Comparison of ENCODE assay signal across 17 cellular contexts in the genomic region with DNA sequence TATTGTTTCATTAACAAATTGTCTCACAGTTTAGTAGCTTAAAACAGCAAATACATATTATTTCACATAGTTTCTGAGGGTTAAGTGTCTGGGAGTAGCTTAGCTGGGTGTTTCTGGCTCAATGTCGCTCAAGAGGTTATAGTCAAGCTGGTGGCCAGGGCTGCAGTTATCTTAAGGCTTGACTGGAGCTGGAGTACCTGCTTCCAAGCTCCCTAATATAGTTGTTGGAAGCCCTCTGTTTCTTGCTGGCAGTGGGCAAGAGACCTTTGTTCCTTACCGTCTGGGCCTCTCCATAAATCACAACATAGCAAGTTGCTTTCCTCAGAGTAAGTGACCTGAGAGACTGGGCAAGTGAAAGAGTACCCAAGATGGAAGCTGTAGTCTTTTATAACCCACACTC.
A peak's percentile ranks its signal among the peaks of the same experiment; 100 is the strongest.
DNase-seq lines count a peak whose midpoint lies in the region; ATAC-seq and TF ChIP-seq lines count a peak whose summit lies in the region.
"Had no signal": no experiment of that assay in that cellular context is flagged by ENCODE, and none has a peak within 500 bp of the region (broad histone marks: within the 10 kb centered on the region; RNA-seq: fewer than 3 reads in every experiment).

No MANE protein-coding gene starts in this region.

- H3K9me3 ChIP-seq in IMR-90 (ENCODE audit: control insufficient read depth, insufficient read depth, low read length) (no peaks in the 10 kb centered on the region), ovary (no peaks in the 10 kb centered on the region), uterus (no peaks in the 10 kb centered on the region), MM.1S (replicated peaks; ENCODE audit: insufficient read depth, low read length) (no peaks in the 10 kb centered on the region)

- H4K8ac ChIP-seq in IMR-90 (ENCODE audit: low read depth in 2 of 2, low read length in 2 of 2) = no peak overlapping the region

- H3K4me2 ChIP-seq in IMR-90 (ENCODE audit: low read depth, low read length) = no peak overlapping the region
- H3K4me2 ChIP-seq in MM.1S (ENCODE audit: low read depth, low read length) = no peak overlapping the region
- H3K4me2 ChIP-seq: GM23338 had no signal

- TF ChIP-seq CTCF in IMR-90 (conservative IDR thresholded peaks at IDR 0.05; ENCODE audit: low read depth, low read length) (no peak), ovary (IDR thresholded peaks at IDR 0.05) (no peak), uterus (IDR thresholded peaks at IDR 0.05) (no peak), MM.1S (IDR thresholded peaks at IDR 0.05; ENCODE audit: low read length) (no peak)

- no peak for DNase-seq in IMR-90
- DNase-seq in left kidney (ENCODE audit: low read depth, low spot score) = peak; percentile 57
- DNase-seq in ovary = no peak
- no peak for DNase-seq in uterus
- no peak for DNase-seq in AG20443 (ENCODE audit: low spot score)
- no peak for DNase-seq in MM.1S
- no peak for DNase-seq in activated CD4-positive, alpha-beta T cell treated with anti-CD3 and anti-CD28 coated beads, Interleukin-2, amount 50 U/mL, for 1 hour
- DNase-seq: ACHN; AML-193; Calu3; CD4-positive, alpha-beta T cell; HFFc6 had no signal

- no peak overlapping the region for H3K18ac ChIP-seq in IMR-90 (ENCODE audit: low read depth, low read length)

- intact Hi-C loops in IMR-90 (cut with micrococcal nuclease) (no loop called here), ovary (cut with DNase I) (no loop called here), uterus (cut with DNase I; ENCODE audit: low total_unique reads) (no loop called here)

- ATAC-seq in IMR-90 (ENCODE audit: low read depth) = no peak
- ATAC-seq: GM23338, HCT116, K562 had no signal

- H2AK5ac ChIP-seq in IMR-90 (ENCODE audit: low read depth, low read length) = no peak overlapping the region

- in situ Hi-C loops in IMR-90 (cut with MboI; ENCODE audit: low sequenced_read_pairs) = loop anchor here (25.0 kb wide), 1 partner anchor 1226 kb away; no protein-coding TSS in a partner anchor

- H3K9ac ChIP-seq in IMR-90 (ENCODE audit: low read depth, low read length) (no peak overlapping the region), MM.1S (ENCODE audit: low read length) (no peak overlapping the region)

- no peak overlapping the region for H3K14ac ChIP-seq in IMR-90 (replicated peaks; ENCODE audit: low read depth, low read length)

- H3K4me3 ChIP-seq in IMR-90 (ENCODE audit: insufficient read depth, low read depth, low read length) (no peak overlapping the region), ovary (peak overlapping the region; percentile 8), uterus (peak overlapping the region in 1 of 2 donors; percentile 7), MM.1S (ENCODE audit: low read length) (no peak overlapping the region)
- H3K4me3 ChIP-seq: GM23338, K562 had no signal

- TF ChIP-seq RAD21 in IMR-90 (IDR thresholded peaks at IDR 0.05; ENCODE audit: low read length) = no peak

- POLR2A ChIA-PET in IMR-90 (lab: Charles Lee; ENCODE audit: unreplicated experiment) = no interaction called here

- H3K27ac ChIP-seq in IMR-90 (ENCODE audit: insufficient read depth, low read length) (no peak overlapping the region), ovary (peak overlapping the region in 1 of 2 donors; percentile 72), uterus (peak overlapping the region; percentile 76 to 86), MM.1S (ENCODE audit: low read length) (no peak overlapping the region)
- H3K27ac ChIP-seq: C4-2B, HL-60 had no signal

- H3K27me3 ChIP-seq in IMR-90 (ENCODE audit: control insufficient read depth, insufficient read depth, low read length) = no peaks in the 10 kb centered on the region
- H3K27me3 ChIP-seq in ovary = no peaks in the 10 kb centered on the region
- H3K27me3 ChIP-seq in uterus = no peaks in the 10 kb centered on the region
- no peaks in the 10 kb centered on the region for H3K27me3 ChIP-seq in MM.1S (replicated peaks; ENCODE audit: insufficient read depth, low read length)

- H3K79me2 ChIP-seq in MM.1S (ENCODE audit: low read length) = no peaks in the 10 kb centered on the region

- H3K23ac ChIP-seq in IMR-90 (ENCODE audit: low read depth, low read length) = 0 out of 2 replicates have a peak overlapping the region, but pooled peaks have one; percentile 35

- H4K5ac ChIP-seq in IMR-90 (ENCODE audit: low read depth, low read length) = no peak overlapping the region

- H3F3A ChIP-seq in MM.1S (ENCODE audit: insufficient read depth, low read length) = peaks cover 3% of the 10 kb centered on the region; the same call in 1 of the 2 replicates

- no peak for TF ChIP-seq EP300 in ovary (IDR thresholded peaks at IDR 0.05)

- H4K91ac ChIP-seq in IMR-90 (ENCODE audit: insufficient read depth, low read depth, low read length) = no peak overlapping the region

- 0 out of 2 replicates have a peak overlapping the region, but pooled peaks have one; percentile 19 for H2BK20ac ChIP-seq in IMR-90 (ENCODE audit: low read depth, low read length)

- H3K56ac ChIP-seq in IMR-90 (ENCODE audit: extremely low read depth, insufficient read depth, low read length) = no peak overlapping the region

- H3K4me1 ChIP-seq in IMR-90 (ENCODE audit: control insufficient read depth, insufficient read depth, low read length) (no peaks in the 10 kb centered on the region), ovary (ENCODE audit: insufficient read depth) (peaks cover 3% of the 10 kb centered on the region), uterus (peaks cover 0 to 8% of the 10 kb centered on the region in 2 donors), MM.1S (ENCODE audit: low read length) (0 out of 2 replicates have a peak, but pooled peaks cover 5% of the 10 kb centered on the region)

- H2AK9ac ChIP-seq in IMR-90 (replicated peaks; ENCODE audit: low read depth, low read length, poor library complexity) = no peak overlapping the region

- TF ChIP-seq POLR2A in IMR-90 (IDR thresholded peaks at IDR 0.05; ENCODE audit: low read depth, low read length) (no peak), ovary (IDR thresholded peaks at IDR 0.05) (no peak), uterus (IDR thresholded peaks at IDR 0.05) (no peak)

- no peak overlapping the region for H2BK5ac ChIP-seq in IMR-90 (ENCODE audit: low read depth, low read length, poor library complexity, severe bottlenecking)

- no peaks in the 10 kb centered on the region for H3K79me1 ChIP-seq in IMR-90 (ENCODE audit: low read depth in 1 of 2, low read length in 2 of 2)

- CTCF ChIA-PET in IMR-90 (lab: Yijun Ruan, JAX) = interaction anchor here (0.6 kb wide), 1 partner anchor 30 kb away, joined by 7 read pairs; no protein-coding TSS in a partner anchor

- H3K36me3 ChIP-seq in IMR-90 (ENCODE audit: control insufficient read depth, insufficient read depth, low read length) (no peaks in the 10 kb centered on the region), ovary (no peaks in the 10 kb centered on the region), uterus (no peaks in the 10 kb centered on the region), MM.1S (replicated peaks; ENCODE audit: insufficient read depth, low read length) (no peaks in the 10 kb centered on the region)

- no TSS peak for BruUV-seq in IMR-90 (replicated peaks; lab: Mats Ljungman, UMichigan)

- no peak overlapping the region for H3K4ac ChIP-seq in IMR-90 (ENCODE audit: low read depth, low read length)

- H2AFZ ChIP-seq in IMR-90 (replicated peaks; ENCODE audit: low read length, poor library complexity) = peak overlapping the region; percentile 32
- no peak overlapping the region for H2AFZ ChIP-seq in MM.1S (ENCODE audit: low read length)
- H2AFZ ChIP-seq: GM23338 had no signal

- H4K20me1 ChIP-seq in IMR-90 (ENCODE audit: insufficient read depth, low read length) = no peaks in the 10 kb centered on the region
- no peaks in the 10 kb centered on the region for H4K20me1 ChIP-seq in MM.1S (ENCODE audit: insufficient read depth, low read length)

- dilution Hi-C loops in IMR-90 (cut with HindIII; ENCODE audit: low sequenced_read_pairs, unreplicated experiment) = no loop called here

- no peak overlapping the region for H2BK120ac ChIP-seq in IMR-90 (ENCODE audit: low read depth, low read length)

- 0 out of 2 replicates have a peak, but pooled peaks cover 5% of the 10 kb centered on the region for H3K9me1 ChIP-seq in IMR-90 (ENCODE audit: insufficient read depth, low read length)

- no peaks in the 10 kb centered on the region for H3K9me2 ChIP-seq in MM.1S (replicated peaks; ENCODE audit: insufficient read depth, low read length)

- H2BK15ac ChIP-seq in IMR-90 (ENCODE audit: low read depth, low read length) = no peak overlapping the region

- 100% methylated on average over 1 of the region's 2 CpGs; no CpG with 5 or more reads in 1 of the 2 experiments for WGBS in IMR-90 (ENCODE audit: extremely low coverage in 2 of 2, insufficient read length in 1 of 2), 2 experiments
- WGBS in ovary, 3 donors = 51 to 58% (median 58%) methylated on average over 2 of the region's 2 CpGs

TF ChIP-seq in IMR-90, 13 proteins besides CTCF, POLR2A, EP300 and RAD21:
- TF ChIP-seq MXI1 (IDR thresholded peaks at IDR 0.05; ENCODE audit: borderline replicate concordance, low read depth, low read length) = no peak
- TF ChIP-seq, protein P1, sequence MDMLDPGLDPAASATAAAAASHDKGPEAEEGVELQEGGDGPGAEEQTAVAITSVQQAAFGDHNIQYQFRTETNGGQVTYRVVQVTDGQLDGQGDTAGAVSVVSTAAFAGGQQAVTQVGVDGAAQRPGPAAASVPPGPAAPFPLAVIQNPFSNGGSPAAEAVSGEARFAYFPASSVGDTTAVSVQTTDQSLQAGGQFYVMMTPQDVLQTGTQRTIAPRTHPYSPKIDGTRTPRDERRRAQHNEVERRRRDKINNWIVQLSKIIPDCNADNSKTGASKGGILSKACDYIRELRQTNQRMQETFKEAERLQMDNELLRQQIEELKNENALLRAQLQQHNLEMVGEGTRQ (IDR thresholded peaks at IDR 0.05; ENCODE audit: low read depth, low read length) = no peak
- TF ChIP-seq SMC3 (IDR thresholded peaks at IDR 0.05; ENCODE audit: low read depth, low read length) = no peak
- no peak for TF ChIP-seq BHLHE40 (IDR thresholded peaks at IDR 0.05; ENCODE audit: low read depth, low read length)
- no peak for TF ChIP-seq CHD1 (IDR thresholded peaks at IDR 0.05; ENCODE audit: low read depth, low read length)
- no peak for TF ChIP-seq MAFK (IDR thresholded peaks at IDR 0.05; ENCODE audit: low read depth, low read length)
- TF ChIP-seq RCOR1 (IDR thresholded peaks at IDR 0.05; ENCODE audit: insufficient replicate concordance, low read length) = no peak
- TF ChIP-seq RFX5 (IDR thresholded peaks at IDR 0.05; ENCODE audit: low read depth, low read length) = no peak

Comparison
In these comparisons a context has a peak if more than half of its experiments do, and no peak if none do; other contexts are left out.
1. H3K27ac ChIP-seq: peak in uterus (2 of 2); none in IMR-90 (single experiment) and MM.1S (single experiment).